1 cellular context compared by ENCODE assay signal in the genomic region with DNA sequence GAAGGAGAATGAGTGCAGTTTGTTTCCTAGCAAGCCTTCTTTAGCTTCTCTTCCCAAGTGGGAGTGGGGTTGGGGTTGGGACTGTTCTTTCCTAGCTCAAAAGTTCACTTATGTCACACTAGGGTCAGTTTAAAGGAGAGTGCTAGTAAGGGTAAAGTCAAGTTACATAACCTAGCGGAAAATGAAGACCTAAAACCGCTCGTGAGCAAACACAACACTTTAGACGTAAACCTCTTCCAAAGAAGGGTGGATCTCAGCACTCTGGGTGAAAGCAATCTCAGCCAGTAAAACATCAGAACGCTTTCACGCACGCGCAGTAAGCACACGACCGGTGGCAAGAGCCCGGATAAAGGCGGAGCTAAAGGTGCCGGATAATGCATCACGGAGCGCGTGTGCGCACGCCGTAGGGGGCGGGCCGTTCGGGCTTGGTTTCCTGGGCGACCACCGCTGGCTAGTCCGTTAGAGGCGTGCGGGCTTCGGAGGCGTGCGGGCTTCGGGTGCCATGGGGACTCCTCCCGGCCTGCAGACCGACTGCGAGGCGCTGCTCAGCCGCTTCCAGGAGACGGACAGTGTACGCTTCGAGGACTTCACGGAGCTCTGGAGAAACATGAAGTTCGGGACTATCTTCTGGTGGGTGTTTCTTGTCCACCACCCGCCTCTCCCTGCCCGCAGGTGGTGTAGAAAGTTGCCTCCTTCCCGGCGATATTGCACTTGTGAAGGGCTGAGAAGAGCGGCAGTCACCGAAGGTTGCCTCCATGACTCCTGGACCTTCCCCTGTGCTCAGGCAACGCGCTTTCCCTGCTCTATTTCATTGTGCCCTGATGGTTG.
TF ChIP-seq lines count a peak whose summit lies in the region.

A gene with protein sequence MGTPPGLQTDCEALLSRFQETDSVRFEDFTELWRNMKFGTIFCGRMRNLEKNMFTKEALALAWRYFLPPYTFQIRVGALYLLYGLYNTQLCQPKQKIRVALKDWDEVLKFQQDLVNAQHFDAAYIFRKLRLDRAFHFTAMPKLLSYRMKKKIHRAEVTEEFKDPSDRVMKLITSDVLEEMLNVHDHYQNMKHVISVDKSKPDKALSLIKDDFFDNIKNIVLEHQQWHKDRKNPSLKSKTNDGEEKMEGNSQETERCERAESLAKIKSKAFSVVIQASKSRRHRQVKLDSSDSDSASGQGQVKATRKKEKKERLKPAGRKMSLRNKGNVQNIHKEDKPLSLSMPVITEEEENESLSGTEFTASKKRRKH (plus strand): TSS at position 462 of the 828 bp plus-strand sequence. CDS start 41 bp downstream, at position 503.

TF ChIP-seq in K562, 482 proteins besides CTCF, POLR2A, EP300 and RAD21 (continued from another document and continues in another):
- TF ChIP-seq, protein P1, sequence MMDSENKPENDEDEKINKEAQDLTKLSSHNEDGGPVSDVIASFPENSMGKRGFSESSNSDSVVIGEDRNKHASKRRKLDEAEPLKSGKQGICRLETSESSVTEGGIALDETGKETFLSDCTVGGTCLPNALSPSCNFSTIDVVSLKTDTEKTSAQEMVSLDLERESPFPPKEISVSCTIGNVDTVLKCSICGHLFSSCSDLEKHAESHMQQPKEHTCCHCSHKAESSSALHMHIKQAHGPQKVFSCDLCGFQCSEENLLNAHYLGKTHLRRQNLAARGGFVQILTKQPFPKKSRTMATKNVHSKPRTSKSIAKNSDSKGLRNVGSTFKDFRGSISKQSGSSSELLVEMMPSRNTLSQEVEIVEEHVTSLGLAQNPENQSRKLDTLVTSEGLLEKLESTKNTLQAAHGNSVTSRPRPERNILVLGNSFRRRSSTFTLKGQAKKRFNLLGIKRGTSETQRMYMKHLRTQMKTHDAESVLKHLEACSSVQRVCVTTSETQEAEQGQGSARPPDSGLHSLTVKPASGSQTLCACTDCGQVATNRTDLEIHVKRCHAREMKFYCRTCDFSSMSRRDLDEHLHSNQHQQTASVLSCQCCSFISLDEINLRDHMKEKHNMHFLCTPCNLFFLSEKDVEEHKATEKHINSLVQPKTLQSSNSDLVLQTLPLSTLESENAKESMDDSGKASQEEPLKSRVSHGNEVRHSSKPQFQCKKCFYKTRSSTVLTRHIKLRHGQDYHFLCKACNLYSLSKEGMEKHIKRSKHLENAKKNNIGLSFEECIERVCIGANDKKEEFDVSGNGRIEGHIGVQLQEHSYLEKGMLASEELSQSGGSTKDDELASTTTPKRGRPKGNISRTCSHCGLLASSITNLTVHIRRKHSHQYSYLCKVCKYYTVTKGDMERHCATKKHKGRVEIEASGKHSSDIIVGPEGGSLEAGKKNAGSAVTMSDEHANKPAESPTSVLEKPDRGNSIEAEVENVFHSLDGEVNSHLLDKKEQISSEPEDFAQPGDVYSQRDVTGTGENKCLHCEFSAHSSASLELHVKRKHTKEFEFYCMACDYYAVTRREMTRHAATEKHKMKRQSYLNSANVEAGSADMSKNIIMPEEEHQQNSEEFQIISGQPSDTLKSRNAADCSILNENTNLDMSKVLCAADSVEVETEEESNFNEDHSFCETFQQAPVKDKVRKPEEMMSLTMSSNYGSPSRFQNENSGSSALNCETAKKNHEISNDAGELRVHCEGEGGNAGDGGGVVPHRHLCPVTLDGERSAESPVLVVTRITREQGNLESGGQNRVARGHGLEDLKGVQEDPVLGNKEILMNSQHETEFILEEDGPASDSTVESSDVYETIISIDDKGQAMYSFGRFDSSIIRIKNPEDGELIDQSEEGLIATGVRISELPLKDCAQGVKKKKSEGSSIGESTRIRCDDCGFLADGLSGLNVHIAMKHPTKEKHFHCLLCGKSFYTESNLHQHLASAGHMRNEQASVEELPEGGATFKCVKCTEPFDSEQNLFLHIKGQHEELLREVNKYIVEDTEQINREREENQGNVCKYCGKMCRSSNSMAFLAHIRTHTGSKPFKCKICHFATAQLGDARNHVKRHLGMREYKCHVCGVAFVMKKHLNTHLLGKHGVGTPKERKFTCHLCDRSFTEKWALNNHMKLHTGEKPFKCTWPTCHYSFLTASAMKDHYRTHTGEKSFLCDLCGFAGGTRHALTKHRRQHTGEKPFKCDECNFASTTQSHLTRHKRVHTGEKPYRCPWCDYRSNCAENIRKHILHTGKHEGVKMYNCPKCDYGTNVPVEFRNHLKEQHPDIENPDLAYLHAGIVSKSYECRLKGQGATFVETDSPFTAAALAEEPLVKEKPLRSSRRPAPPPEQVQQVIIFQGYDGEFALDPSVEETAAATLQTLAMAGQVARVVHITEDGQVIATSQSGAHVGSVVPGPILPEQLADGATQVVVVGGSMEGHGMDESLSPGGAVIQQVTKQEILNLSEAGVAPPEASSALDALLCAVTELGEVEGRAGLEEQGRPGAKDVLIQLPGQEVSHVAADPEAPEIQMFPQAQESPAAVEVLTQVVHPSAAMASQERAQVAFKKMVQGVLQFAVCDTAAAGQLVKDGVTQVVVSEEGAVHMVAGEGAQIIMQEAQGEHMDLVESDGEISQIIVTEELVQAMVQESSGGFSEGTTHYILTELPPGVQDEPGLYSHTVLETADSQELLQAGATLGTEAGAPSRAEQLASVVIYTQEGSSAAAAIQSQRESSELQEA (IDR thresholded peaks at IDR 0.05; ENCODE audit: low read depth), result no peak
- TF ChIP-seq EHMT2 (IDR thresholded peaks at IDR 0.05) (no peak), ZKSCAN8 (CRISPR knock-in tag; IDR thresholded peaks at IDR 0.05) (no peak), ZNF316 (IDR thresholded peaks at IDR 0.05) (peak; percentile 64), ZNF23 (CRISPR knock-in tag; IDR thresholded peaks at IDR 0.05) (no peak), XRCC3 (IDR thresholded peaks at IDR 0.05) (no peak), CCAR2 (IDR thresholded peaks at IDR 0.05; ENCODE audit: low read depth, low read length) (no peak), DMBX1 (CRISPR knock-in tag; IDR thresholded peaks at IDR 0.05; ENCODE audit: borderline replicate concordance) (no peak), TSHZ1 (CRISPR knock-in tag; IDR thresholded peaks at IDR 0.05) (no peak), SNIP1 (IDR thresholded peaks at IDR 0.05; ENCODE audit: low read depth) (no peak), CBX2 (IDR thresholded peaks at IDR 0.05; ENCODE audit: insufficient read depth, low read length, poor library complexity, severe bottlenecking) (no peak), COPS2 (conservative IDR thresholded peaks at IDR 0.05) (no peak), ZFP30 (CRISPR knock-in tag; IDR thresholded peaks at IDR 0.05; ENCODE audit: borderline replicate concordance) (no peak), ZNF589 (CRISPR knock-in tag; IDR thresholded peaks at IDR 0.05; ENCODE audit: low read depth) (no peak), ZFPM2 (CRISPR knock-in tag; IDR thresholded peaks at IDR 0.05) (no peak), ZNF76 (CRISPR knock-in tag; IDR thresholded peaks at IDR 0.05; ENCODE audit: borderline replicate concordance) (0 out of 2 replicates have a peak, but pooled peaks have one; percentile 49), HNRNPLL (IDR thresholded peaks at IDR 0.05; ENCODE audit: low read depth, low read length, poor library complexity, severe bottlenecking) (peak; percentile 82), TFAM (CRISPR knock-in tag; conservative IDR thresholded peaks at IDR 0.05) (no peak), PYGO2 (tag; IDR thresholded peaks at IDR 0.05) (no peak), MTA1 (IDR thresholded peaks at IDR 0.05; ENCODE audit: borderline replicate concordance) (no peak), NRF1 (conservative IDR thresholded peaks at IDR 0.05 in 1 of 2, IDR thresholded peaks at IDR 0.05 in 1 of 2) (peak; percentile 92 to 93)
- TF ChIP-seq, protein P2, sequence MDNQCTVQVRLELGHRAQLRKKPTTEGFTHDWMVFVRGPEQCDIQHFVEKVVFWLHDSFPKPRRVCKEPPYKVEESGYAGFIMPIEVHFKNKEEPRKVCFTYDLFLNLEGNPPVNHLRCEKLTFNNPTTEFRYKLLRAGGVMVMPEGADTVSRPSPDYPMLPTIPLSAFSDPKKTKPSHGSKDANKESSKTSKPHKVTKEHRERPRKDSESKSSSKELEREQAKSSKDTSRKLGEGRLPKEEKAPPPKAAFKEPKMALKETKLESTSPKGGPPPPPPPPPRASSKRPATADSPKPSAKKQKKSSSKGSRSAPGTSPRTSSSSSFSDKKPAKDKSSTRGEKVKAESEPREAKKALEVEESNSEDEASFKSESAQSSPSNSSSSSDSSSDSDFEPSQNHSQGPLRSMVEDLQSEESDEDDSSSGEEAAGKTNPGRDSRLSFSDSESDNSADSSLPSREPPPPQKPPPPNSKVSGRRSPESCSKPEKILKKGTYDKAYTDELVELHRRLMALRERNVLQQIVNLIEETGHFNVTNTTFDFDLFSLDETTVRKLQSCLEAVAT (IDR thresholded peaks at IDR 0.05), result no peak
- TF ChIP-seq, protein P3, sequence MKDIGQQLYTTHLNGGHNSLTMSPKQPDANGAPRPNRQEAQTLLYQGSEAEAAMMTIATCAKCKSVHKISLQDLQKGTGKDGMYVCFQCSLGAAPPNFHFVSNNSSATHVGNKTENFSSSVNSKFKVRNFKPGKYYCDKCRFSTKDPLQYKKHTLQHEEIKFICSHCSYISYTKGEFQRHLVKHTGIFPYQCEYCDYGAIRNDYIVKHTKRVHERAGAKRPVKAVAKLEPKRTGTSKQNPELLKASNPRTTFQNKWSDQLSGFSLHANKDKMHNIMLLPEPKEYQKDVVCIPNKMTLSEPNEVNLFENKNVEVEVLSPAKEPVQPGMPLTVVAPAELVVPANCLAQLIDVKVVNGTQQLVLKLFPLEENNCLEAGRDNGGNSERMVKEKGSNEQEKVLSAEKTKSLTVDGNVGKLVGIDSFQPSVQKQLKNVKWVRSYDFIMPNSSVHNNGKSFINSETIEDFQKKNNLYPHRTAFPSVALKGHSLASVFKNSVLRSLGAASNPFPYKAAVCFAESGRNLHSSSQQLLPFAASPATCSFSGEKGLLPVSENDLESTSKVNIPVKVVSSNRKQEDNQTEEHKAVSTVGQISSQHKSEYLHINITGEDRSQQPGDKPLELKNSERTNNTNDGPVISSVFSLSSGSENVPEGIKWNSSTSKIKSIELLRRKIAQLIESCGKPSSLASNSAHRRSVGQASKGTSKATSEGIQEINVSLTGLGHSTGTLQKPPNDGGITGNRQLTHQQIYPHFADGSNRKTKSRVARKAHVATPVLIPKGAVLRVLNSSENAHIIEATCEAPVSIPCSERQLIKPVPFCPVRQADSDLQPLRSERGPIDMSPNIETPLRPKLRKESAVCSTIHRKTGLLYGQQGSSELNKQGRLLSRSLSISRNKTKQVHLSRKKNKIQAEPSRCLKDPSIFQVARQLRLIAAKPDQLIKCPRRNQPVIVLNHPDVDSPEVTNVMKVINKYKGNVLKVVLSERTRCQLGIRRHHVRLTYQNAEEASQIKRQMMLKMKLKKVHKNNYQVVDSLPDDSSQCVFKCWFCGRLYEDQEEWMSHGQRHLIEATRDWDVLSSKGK (CRISPR knock-in tag; IDR thresholded peaks at IDR 0.05), result no peak
- TF ChIP-seq, protein P4, sequence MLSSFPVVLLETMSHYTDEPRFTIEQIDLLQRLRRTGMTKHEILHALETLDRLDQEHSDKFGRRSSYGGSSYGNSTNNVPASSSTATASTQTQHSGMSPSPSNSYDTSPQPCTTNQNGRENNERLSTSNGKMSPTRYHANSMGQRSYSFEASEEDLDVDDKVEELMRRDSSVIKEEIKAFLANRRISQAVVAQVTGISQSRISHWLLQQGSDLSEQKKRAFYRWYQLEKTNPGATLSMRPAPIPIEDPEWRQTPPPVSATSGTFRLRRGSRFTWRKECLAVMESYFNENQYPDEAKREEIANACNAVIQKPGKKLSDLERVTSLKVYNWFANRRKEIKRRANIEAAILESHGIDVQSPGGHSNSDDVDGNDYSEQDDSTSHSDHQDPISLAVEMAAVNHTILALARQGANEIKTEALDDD (IDR thresholded peaks at IDR 0.05), result no peak
- TF ChIP-seq, protein P5, sequence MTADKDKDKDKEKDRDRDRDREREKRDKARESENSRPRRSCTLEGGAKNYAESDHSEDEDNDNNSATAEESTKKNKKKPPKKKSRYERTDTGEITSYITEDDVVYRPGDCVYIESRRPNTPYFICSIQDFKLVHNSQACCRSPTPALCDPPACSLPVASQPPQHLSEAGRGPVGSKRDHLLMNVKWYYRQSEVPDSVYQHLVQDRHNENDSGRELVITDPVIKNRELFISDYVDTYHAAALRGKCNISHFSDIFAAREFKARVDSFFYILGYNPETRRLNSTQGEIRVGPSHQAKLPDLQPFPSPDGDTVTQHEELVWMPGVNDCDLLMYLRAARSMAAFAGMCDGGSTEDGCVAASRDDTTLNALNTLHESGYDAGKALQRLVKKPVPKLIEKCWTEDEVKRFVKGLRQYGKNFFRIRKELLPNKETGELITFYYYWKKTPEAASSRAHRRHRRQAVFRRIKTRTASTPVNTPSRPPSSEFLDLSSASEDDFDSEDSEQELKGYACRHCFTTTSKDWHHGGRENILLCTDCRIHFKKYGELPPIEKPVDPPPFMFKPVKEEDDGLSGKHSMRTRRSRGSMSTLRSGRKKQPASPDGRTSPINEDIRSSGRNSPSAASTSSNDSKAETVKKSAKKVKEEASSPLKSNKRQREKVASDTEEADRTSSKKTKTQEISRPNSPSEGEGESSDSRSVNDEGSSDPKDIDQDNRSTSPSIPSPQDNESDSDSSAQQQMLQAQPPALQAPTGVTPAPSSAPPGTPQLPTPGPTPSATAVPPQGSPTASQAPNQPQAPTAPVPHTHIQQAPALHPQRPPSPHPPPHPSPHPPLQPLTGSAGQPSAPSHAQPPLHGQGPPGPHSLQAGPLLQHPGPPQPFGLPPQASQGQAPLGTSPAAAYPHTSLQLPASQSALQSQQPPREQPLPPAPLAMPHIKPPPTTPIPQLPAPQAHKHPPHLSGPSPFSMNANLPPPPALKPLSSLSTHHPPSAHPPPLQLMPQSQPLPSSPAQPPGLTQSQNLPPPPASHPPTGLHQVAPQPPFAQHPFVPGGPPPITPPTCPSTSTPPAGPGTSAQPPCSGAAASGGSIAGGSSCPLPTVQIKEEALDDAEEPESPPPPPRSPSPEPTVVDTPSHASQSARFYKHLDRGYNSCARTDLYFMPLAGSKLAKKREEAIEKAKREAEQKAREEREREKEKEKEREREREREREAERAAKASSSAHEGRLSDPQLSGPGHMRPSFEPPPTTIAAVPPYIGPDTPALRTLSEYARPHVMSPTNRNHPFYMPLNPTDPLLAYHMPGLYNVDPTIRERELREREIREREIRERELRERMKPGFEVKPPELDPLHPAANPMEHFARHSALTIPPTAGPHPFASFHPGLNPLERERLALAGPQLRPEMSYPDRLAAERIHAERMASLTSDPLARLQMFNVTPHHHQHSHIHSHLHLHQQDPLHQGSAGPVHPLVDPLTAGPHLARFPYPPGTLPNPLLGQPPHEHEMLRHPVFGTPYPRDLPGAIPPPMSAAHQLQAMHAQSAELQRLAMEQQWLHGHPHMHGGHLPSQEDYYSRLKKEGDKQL (CRISPR knock-in tag; IDR thresholded peaks at IDR 0.05; ENCODE audit: borderline replicate concordance), result no peak
